ENCODE assay signal across 8 cellular contexts in the genomic region with DNA sequence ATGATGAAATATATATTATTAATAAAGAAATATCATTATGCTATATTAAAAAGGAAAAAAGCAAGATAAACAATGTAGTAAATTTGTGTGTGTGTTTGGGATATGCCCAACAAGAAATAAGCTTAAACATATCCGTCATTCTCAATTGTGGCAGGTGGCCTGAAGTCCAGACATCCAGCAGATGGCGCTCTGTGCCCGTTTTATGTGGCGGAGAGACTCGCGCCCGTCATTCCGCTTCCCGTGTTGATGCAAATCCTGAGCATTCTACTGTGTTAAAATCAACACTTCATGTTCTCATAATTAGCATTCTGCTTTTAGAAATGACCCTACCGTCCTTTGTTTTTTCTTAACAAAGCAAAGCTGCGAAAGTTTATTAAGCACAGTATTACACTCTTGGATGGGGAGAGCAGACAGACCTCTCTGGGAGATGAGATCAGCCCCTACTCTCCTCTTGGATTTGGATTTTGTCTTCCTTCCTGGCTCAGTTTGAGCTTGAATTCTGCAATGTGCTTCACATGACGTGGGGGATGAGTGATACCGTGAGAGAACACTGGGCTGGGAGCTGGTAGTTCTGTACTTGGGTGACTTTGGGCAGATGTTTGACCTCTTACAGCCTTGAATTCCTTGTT.
A peak's percentile ranks its signal among the peaks of the same experiment; 100 is the strongest.
DNase-seq lines count a peak whose midpoint lies in the region; FAIRE-seq and TF ChIP-seq lines count a peak whose summit lies in the region.

No MANE protein-coding gene starts in this region.

- no peak overlapping the region for H3K4me3 ChIP-seq in HAP-1

- POLR2A ChIA-PET in RWPE1 (lab: Yijun Ruan, JAX; ENCODE audit: low non-redundant PET), result no interaction called here

- H3K27ac ChIP-seq in RWPE1, result no peak overlapping the region

- peaks cover 9% of the 10 kb centered on the region for H3K27me3 ChIP-seq in HAP-1 (ENCODE audit: low read depth)

- TF ChIP-seq CTCF in RWPE1 (conservative IDR thresholded peaks at IDR 0.05; ENCODE audit: low read depth), result peak; percentile 88

- no peaks in the 10 kb centered on the region for H3K4me1 ChIP-seq in HAP-1

- DNase-seq in GM04503 (ENCODE audit: low read depth) (peak; percentile 8), HAP-1 (ENCODE audit: low spot score in 2 of 2) (peak; percentile 69 to 90), LoVo (ENCODE audit: low spot score) (peak; percentile 80), RWPE1 (ENCODE audit: low spot score) (peak; percentile 53), glomerular endothelial cell (ENCODE audit: extremely low read depth, low read depth, low spot score) (peak; percentile 42), pons (ENCODE audit: low spot score) (peak; percentile 78), urothelium cell line (ENCODE audit: low spot score) (peak; percentile 46)
- DNase-seq in activated naive CD4-positive, alpha-beta T cell (lab: John Stamatoyannopoulos, UW), result peak; percentile 12 to 45 (median 34)

- H3K9me3 ChIP-seq in HAP-1, result no peaks in the 10 kb centered on the region

- CTCF ChIA-PET in RWPE1 (lab: Yijun Ruan, JAX), result interaction anchor here (0.6 to 2.5 kb wide), 18 partner anchors 14 to 1409 kb away, joined by 3 to 31 read pairs (median 3); no protein-coding TSS in a partner anchor

- H3K36me3 ChIP-seq in HAP-1 (replicated peaks), result no peaks in the 10 kb centered on the region

- in situ Hi-C loops in HAP-1 (cut with MboI; ENCODE audit: low sequenced_read_pairs), result loop anchor here (10.0 to 25.0 kb wide), 3 partner anchors 227 to 794 kb away; no protein-coding TSS in a partner anchor

- no peak for FAIRE-seq in urothelium cell line (lab: Jason Lieb, UNC)

Comparison
In these comparisons a context has a peak if more than half of its experiments do, and no peak if none do; other contexts are left out.
1. DNase-seq: peak in every context shown above with its lines; median percentile 80 in LoVo; 80 in HAP-1; 78 in pons; 53 in RWPE1; 46 in urothelium cell line; 42 in glomerular endothelial cell; 34 in activated naive CD4-positive, alpha-beta T cell; 8 in GM04503.